12 cellular contexts compared by ENCODE assay signal in genomic region chr3:158846803-158847465, GRCh38. TPM values are rescaled to one million over a fixed set of nuclear protein-coding genes. Genes with fewer than 3 reads are reported as not detected.
DNase-seq lines count a peak whose midpoint lies in the region; ATAC-seq, FAIRE-seq and TF ChIP-seq lines count a peak whose summit lies in the region.
"Had no signal": no experiment of that assay in that cellular context is flagged by ENCODE, and none has a peak within 500 bp of the region (broad histone marks: within the 10 kb centered on the region; RNA-seq: fewer than 3 reads in every experiment).

No MANE protein-coding gene starts in this region.

- BruUV-seq in endothelial cell of umbilical vein (replicated peaks; lab: Mats Ljungman, UMichigan): no TSS peak

- no peaks in the 10 kb centered on the region for H3K4me1 ChIP-seq in endothelial cell of umbilical vein (ENCODE audit: control insufficient read depth, extremely low read depth, insufficient read depth, low read length)

- H3K79me2 ChIP-seq in endothelial cell of umbilical vein (ENCODE audit: control insufficient read depth, insufficient read depth, low read length): no peaks in the 10 kb centered on the region

- FAIRE-seq in endothelial cell of umbilical vein (lab: Jason Lieb, UNC): peak; percentile 4

- no peaks in the 10 kb centered on the region for H3K27me3 ChIP-seq in endothelial cell of umbilical vein (ENCODE audit: control insufficient read depth in 2 of 2, insufficient read depth in 2 of 2, low read length in 2 of 2)

- CTCF ChIA-PET in endothelial cell of umbilical vein (lab: Charles Lee): interaction anchor here (0.6 to 6.3 kb wide), 17 partner anchors 16 to 740 kb away, joined by 3 to 249 read pairs (median 3); partner anchors contain the start of gene MFSD1

- H3K4me3 ChIP-seq in endothelial cell of umbilical vein (replicated peaks in 1 of 3; ENCODE audit: insufficient read depth in 1 of 3, low read depth in 1 of 3, low read length in 3 of 3): no peak overlapping the region

- H3K4me2 ChIP-seq in endothelial cell of umbilical vein (ENCODE audit: insufficient read depth, low read length): no peak overlapping the region

- ATAC-seq in GM18867 (IDR thresholded peaks at IDR 0.05; ENCODE audit: unreplicated experiment): peak; percentile 91
- peak; percentile 87 for ATAC-seq in GM21526 (IDR thresholded peaks at IDR 0.05; ENCODE audit: low FRiP score, unreplicated experiment)
- peak; percentile 87 for ATAC-seq in HG03108 (IDR thresholded peaks at IDR 0.05; ENCODE audit: unreplicated experiment)
- no peak for ATAC-seq in left colon

- intact Hi-C loops in endothelial cell of umbilical vein (cut with micrococcal nuclease): loop anchor here (1.0 to 10.0 kb wide), 4 partner anchors 308 to 738 kb away; no protein-coding TSS in a partner anchor
- intact Hi-C loops in posterior vena cava (cut with DNase I): loop anchor here (5.0 to 10.0 kb wide), 2 partner anchors 408 to 410 kb away; no protein-coding TSS in a partner anchor
- intact Hi-C loops in left colon (cut with DNase I, micrococcal nuclease): loop anchor here in 1 of 2 donors (10.0 kb wide), 1 partner anchor 418 kb away; no protein-coding TSS in a partner anchor

- peak overlapping the region; percentile 26 for H2AFZ ChIP-seq in endothelial cell of umbilical vein (ENCODE audit: low read depth, low read length)

- H3K9me1 ChIP-seq in endothelial cell of umbilical vein (replicated peaks; ENCODE audit: control insufficient read depth, extremely low read depth, insufficient read depth, low read length): no peaks in the 10 kb centered on the region

- H4K20me1 ChIP-seq in endothelial cell of umbilical vein (replicated peaks; ENCODE audit: control insufficient read depth, extremely low read depth, insufficient read depth, low read length): no peaks in the 10 kb centered on the region

- POLR2A ChIA-PET in endothelial cell of umbilical vein (lab: Charles Lee): no interaction called here

- DNase-seq in endothelial cell of umbilical vein (ENCODE audit: low read depth, low spot score) (no peak), posterior vena cava (ENCODE audit: low spot score) (no peak), left colon (no peak), activated gamma-delta T cell (lab: John Stamatoyannopoulos, UW) (no peak), SIG-M5 (lab: John Stamatoyannopoulos, UW) (no peak)
- DNase-seq: amniotic stem cell, H7, kidney glomerular epithelial cell had no signal

- TF ChIP-seq POLR2A in endothelial cell of umbilical vein (IDR thresholded peaks at IDR 0.05; ENCODE audit: low read depth, low read length): no peak

- H3K27ac ChIP-seq in endothelial cell of umbilical vein (ENCODE audit: insufficient read depth, low read depth, low read length): no peak overlapping the region
- H3K27ac ChIP-seq: epithelial cell of prostate had no signal

- no peak for TF ChIP-seq CTCF in endothelial cell of umbilical vein (IDR thresholded peaks at IDR 0.05; ENCODE audit: extremely low read depth in 1 of 2, insufficient read depth in 1 of 2, low read depth in 1 of 2, low read length in 2 of 2)

- H3K36me3 ChIP-seq in endothelial cell of umbilical vein (ENCODE audit: control insufficient read depth in 2 of 2, extremely low read depth in 1 of 2, insufficient read depth in 2 of 2, low read length in 2 of 2): no peaks in the 10 kb centered on the region

- no peak overlapping the region for H3K9ac ChIP-seq in endothelial cell of umbilical vein (replicated peaks; ENCODE audit: extremely low read depth, insufficient read depth, low read length)

- H3K9me3 ChIP-seq in endothelial cell of umbilical vein (replicated peaks; ENCODE audit: control insufficient read depth, insufficient read depth, low read length): no peaks in the 10 kb centered on the region

- dilution Hi-C loops in endothelial cell of umbilical vein (cut with MboI; ENCODE audit: extremely low pct_ligation_motif_present, low sequenced_read_pairs): no loop called here

TF ChIP-seq in endothelial cell of umbilical vein, 7 proteins besides CTCF, POLR2A, EP300 and RAD21:
- TF ChIP-seq FOS (IDR thresholded peaks at IDR 0.05; ENCODE audit: borderline replicate concordance, insufficient read depth, low read length) (no peak), MYC (IDR thresholded peaks at IDR 0.05; ENCODE audit: low read depth, low read length) (no peak), EZH2 (IDR thresholded peaks at IDR 0.05; ENCODE audit: borderline replicate concordance, low read depth, low read length, severe bottlenecking) (no peak), JUN (IDR thresholded peaks at IDR 0.05; ENCODE audit: borderline replicate concordance, insufficient read depth, insufficient read length, low read depth) (no peak), POLR2AphosphoS5 (IDR thresholded peaks at IDR 0.05; ENCODE audit: insufficient read depth, low read depth, low read length) (no peak), GATA2 (IDR thresholded peaks at IDR 0.05; ENCODE audit: insufficient read depth, insufficient read length, low read depth, low read length) (no peak)
- TF ChIP-seq, protein P1, sequence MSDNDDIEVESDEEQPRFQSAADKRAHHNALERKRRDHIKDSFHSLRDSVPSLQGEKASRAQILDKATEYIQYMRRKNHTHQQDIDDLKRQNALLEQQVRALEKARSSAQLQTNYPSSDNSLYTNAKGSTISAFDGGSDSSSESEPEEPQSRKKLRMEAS (IDR thresholded peaks at IDR 0.05; ENCODE audit: insufficient read depth, insufficient read length): no peak
TF ChIP-seq in endothelial cell of umbilical vein: peak in this region for 0.

RNA-seq across cellular contexts. Expression of gene MFSD1, which starts 45.1 kb away (rescaled TPM):
- total RNA-seq in endothelial cell of umbilical vein: 38.2 and 38.3 TPM in 2 replicates
- polyA plus RNA-seq in endothelial cell of umbilical vein: 51.2 and 65.1 TPM in 2 replicates
- polyA plus RNA-seq in endothelial cell of umbilical vein (2011; cell fraction: cytosol; rRNA removed): 30.8 and 32.1 TPM in 2 replicates
- 33.2 and 44.2 TPM in 2 replicates for polyA plus RNA-seq in endothelial cell of umbilical vein (2011; cell fraction: nucleus; rRNA removed)
- 38.5 and 57.3 TPM in 2 replicates for polyA plus RNA-seq in endothelial cell of umbilical vein (2012)
- 82.8 and 84.1 TPM in 2 replicates for polyA minus RNA-seq in endothelial cell of umbilical vein
- polyA minus RNA-seq in endothelial cell of umbilical vein (2011; cell fraction: cytosol; rRNA and poly(A)+ RNA removed): 32.4 TPM
- 32.6 and 49.6 TPM in 2 replicates for polyA minus RNA-seq in endothelial cell of umbilical vein (2011; cell fraction: nucleus; rRNA and poly(A)+ RNA removed)
- 10 to 100 TPM; 62.0 to 80.3 TPM for total RNA-seq in posterior vena cava
- total RNA-seq in left colon: 10 to 100 TPM; 60.8 to 62.0 TPM
